Comparison of ENCODE assay signal across 1 cellular context in the genomic region with DNA sequence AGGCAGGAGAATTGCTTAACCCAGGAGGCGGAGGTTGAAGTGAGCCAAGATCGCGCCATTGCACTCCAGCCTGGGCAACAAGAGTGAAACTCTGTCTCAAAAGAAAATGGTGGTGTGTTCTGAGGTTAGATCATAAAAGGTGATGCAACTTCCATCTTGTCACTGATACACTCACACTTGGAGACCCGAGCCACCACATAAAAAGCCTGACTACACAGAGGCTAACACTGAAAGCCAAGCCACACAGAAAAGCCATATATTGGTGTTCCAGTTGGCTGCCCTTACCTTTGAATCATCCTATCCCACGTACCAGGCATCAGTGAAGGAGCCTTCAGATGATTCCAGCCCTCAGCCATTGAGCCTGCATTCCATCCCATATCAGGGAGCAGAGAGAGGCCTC.
TF ChIP-seq lines count a peak whose summit lies in the region.

No MANE protein-coding gene starts in this region.

TF ChIP-seq in K562, 482 proteins besides CTCF, POLR2A, EP300 and RAD21:
- TF ChIP-seq CEBPG (CRISPR knock-in tag; IDR thresholded peaks at IDR 0.05) (peak; percentile 53; the same call in 1 of the 2 replicates), CEBPG (tag; conservative IDR thresholded peaks at IDR 0.05 in 1 of 2, IDR thresholded peaks at IDR 0.05 in 1 of 2) (peak in 1 of 2 experiments; percentile 45; a peak in 1 of 4 replicates), NFRKB (IDR thresholded peaks at IDR 0.05; ENCODE audit: low read depth) (no peak), CEBPB (tag; IDR thresholded peaks at IDR 0.05) (0 out of 2 replicates have a peak, but pooled peaks have one; percentile 6), NCOA2 (IDR thresholded peaks at IDR 0.05; ENCODE audit: partially characterized antibody in 2 of 2) (no peak), ATF1 (CRISPR knock-in tag; IDR thresholded peaks at IDR 0.05) (no peak), ATF1 (tag; IDR thresholded peaks at IDR 0.05) (no peak)
- TF ChIP-seq, protein P1, sequence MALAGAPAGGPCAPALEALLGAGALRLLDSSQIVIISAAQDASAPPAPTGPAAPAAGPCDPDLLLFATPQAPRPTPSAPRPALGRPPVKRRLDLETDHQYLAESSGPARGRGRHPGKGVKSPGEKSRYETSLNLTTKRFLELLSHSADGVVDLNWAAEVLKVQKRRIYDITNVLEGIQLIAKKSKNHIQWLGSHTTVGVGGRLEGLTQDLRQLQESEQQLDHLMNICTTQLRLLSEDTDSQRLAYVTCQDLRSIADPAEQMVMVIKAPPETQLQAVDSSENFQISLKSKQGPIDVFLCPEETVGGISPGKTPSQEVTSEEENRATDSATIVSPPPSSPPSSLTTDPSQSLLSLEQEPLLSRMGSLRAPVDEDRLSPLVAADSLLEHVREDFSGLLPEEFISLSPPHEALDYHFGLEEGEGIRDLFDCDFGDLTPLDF (CRISPR knock-in tag; IDR thresholded peaks at IDR 0.05) = no peak
- TF ChIP-seq, protein P2, sequence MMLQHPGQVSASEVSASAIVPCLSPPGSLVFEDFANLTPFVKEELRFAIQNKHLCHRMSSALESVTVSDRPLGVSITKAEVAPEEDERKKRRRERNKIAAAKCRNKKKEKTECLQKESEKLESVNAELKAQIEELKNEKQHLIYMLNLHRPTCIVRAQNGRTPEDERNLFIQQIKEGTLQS (IDR thresholded peaks at IDR 0.05) = peak; percentile 72
- TF ChIP-seq, protein P2 (CRISPR knock-in tag; conservative IDR thresholded peaks at IDR 0.05) = no peak
